1 cellular context compared by ENCODE assay signal in genomic region chr9:128071475-128071874, GRCh38.
TF ChIP-seq lines count a peak whose summit lies in the region.

No MANE protein-coding gene starts in this region.

TF ChIP-seq in GM12878, 131 proteins besides CTCF, POLR2A, EP300 and RAD21:
- TF ChIP-seq ZNF217 (IDR thresholded peaks at IDR 0.05) (0 out of 2 replicates have a peak, but pooled peaks have one; percentile 19), MLLT1 (IDR thresholded peaks at IDR 0.05) (peak; percentile 99)
